Comparison of ENCODE assay signal across 8 cellular contexts in genomic region chr6:156782691-156783320, GRCh38. TPM values are rescaled to one million over a fixed set of nuclear protein-coding genes. Genes with fewer than 3 reads are reported as not detected.
DNase-seq lines count a peak whose midpoint lies in the region; ATAC-seq and TF ChIP-seq lines count a peak whose summit lies in the region.

No MANE protein-coding gene starts in this region.

- H3K4me1 ChIP-seq in CD4-positive, CD25-positive, alpha-beta regulatory T cell (ENCODE audit: control insufficient read depth, insufficient read depth, low read length, poor library complexity, severe bottlenecking), result peaks cover 48% of the 10 kb centered on the region
- H3K4me1 ChIP-seq in Loucy (ENCODE audit: insufficient read depth, low read length, poor library complexity, severe bottlenecking), result peaks cover 59% of the 10 kb centered on the region

- TF ChIP-seq CTCF in Loucy (conservative IDR thresholded peaks at IDR 0.05; ENCODE audit: low read length) (no peak), coronary artery (IDR thresholded peaks at IDR 0.05) (no peak), neural crest cell (conservative IDR thresholded peaks at IDR 0.05) (no peak)

- peaks cover 5% of the 10 kb centered on the region for H3K36me3 ChIP-seq in CD4-positive, CD25-positive, alpha-beta regulatory T cell (ENCODE audit: control insufficient read depth, insufficient read depth, low read length)
- H3K36me3 ChIP-seq in Loucy (ENCODE audit: insufficient read depth, low read length), result peaks cover 3% of the 10 kb centered on the region

- ATAC-seq in CD4-positive, CD25-positive, alpha-beta regulatory T cell (ENCODE audit: low read depth in 2 of 2), result no peak
- no peak for ATAC-seq in GM21786 (IDR thresholded peaks at IDR 0.05; ENCODE audit: unreplicated experiment)
- ATAC-seq in GM18858 (IDR thresholded peaks at IDR 0.05; ENCODE audit: unreplicated experiment), result no peak

- no peaks in the 10 kb centered on the region for H3F3A ChIP-seq in Loucy (ENCODE audit: low read depth)

- no peak overlapping the region for H2AFZ ChIP-seq in Loucy (ENCODE audit: low read length)

- no peaks in the 10 kb centered on the region for H3K9me2 ChIP-seq in Loucy (replicated peaks; ENCODE audit: low read depth, low read length)

- no peaks in the 10 kb centered on the region for H3K9me3 Mint-ChIP-seq in CD4-positive, CD25-positive, alpha-beta regulatory T cell
- no peaks in the 10 kb centered on the region for H3K9me3 Mint-ChIP-seq in neural crest cell

- H3K27me3 ChIP-seq in CD4-positive, CD25-positive, alpha-beta regulatory T cell (ENCODE audit: control insufficient read depth, insufficient read depth, low read length), result no peaks in the 10 kb centered on the region
- no peaks in the 10 kb centered on the region for H3K27me3 ChIP-seq in Loucy (ENCODE audit: insufficient read depth, low read length, poor library complexity, severe bottlenecking)

- peak overlapping the region; percentile 90 to 96 (median 94) for H3K4me3 Mint-ChIP-seq in CD4-positive, CD25-positive, alpha-beta regulatory T cell
- peak overlapping the region; percentile 74 for H3K4me3 Mint-ChIP-seq in neural crest cell

- peak overlapping the region; percentile 71 for H3K9ac ChIP-seq in Loucy (ENCODE audit: low read depth, low read length, poor library complexity, severe bottlenecking)

- H3K4me3 ChIP-seq in CD4-positive, CD25-positive, alpha-beta regulatory T cell (ENCODE audit: low read depth, low read length), result peak overlapping the region; percentile 96
- peak overlapping the region; percentile 81 for H3K4me3 ChIP-seq in Loucy (ENCODE audit: low read length, poor library complexity, severe bottlenecking)
- peak overlapping the region; percentile 60 for H3K4me3 ChIP-seq in coronary artery

- no peaks in the 10 kb centered on the region for H3K9me3 ChIP-seq in CD4-positive, CD25-positive, alpha-beta regulatory T cell (ENCODE audit: control insufficient read depth in 2 of 2, low read length in 2 of 2)
- no peaks in the 10 kb centered on the region for H3K9me3 ChIP-seq in Loucy (ENCODE audit: insufficient read depth, low read depth, low read length)

- H3K27me3 Mint-ChIP-seq in CD4-positive, CD25-positive, alpha-beta regulatory T cell, result no peaks in the 10 kb centered on the region
- H3K27me3 Mint-ChIP-seq in neural crest cell (ENCODE audit: low read depth), result peaks cover 3% of the 10 kb centered on the region

- DNase-seq in CD4-positive, CD25-positive, alpha-beta regulatory T cell, result no peak
- no peak for DNase-seq in coronary artery (ENCODE audit: low spot score)
- no peak for DNase-seq in neural crest cell (ENCODE audit: low read depth, low spot score)
- no peak for DNase-seq in SIG-M5 treated with dmso at 0.1 percent for 504 hours (lab: John Stamatoyannopoulos, UW; ENCODE audit: unreplicated experiment)
- no peak for DNase-seq in NCI-H146 treated with DMSO at 0.1 percent for 48 hours (lab: John Stamatoyannopoulos, UW; ENCODE audit: unreplicated experiment)

- H3K27ac Mint-ChIP-seq in CD4-positive, CD25-positive, alpha-beta regulatory T cell, result peak overlapping the region; percentile 84 to 91 (median 90)
- no peak overlapping the region for H3K27ac Mint-ChIP-seq in neural crest cell (ENCODE audit: unreplicated experiment)

- peaks cover 100% of the 10 kb centered on the region for H3K79me2 ChIP-seq in Loucy (ENCODE audit: insufficient read depth, low read length)

- peaks cover 40 to 70% (median 54%) of the 10 kb centered on the region in 4 donors for H3K4me1 Mint-ChIP-seq in CD4-positive, CD25-positive, alpha-beta regulatory T cell
- peaks cover 51% of the 10 kb centered on the region for H3K4me1 Mint-ChIP-seq in neural crest cell

- peaks cover 80% of the 10 kb centered on the region for H4K20me1 ChIP-seq in Loucy (ENCODE audit: insufficient read depth, low read length, poor library complexity, severe bottlenecking)

- peak overlapping the region; percentile 79 for H3K4me2 ChIP-seq in Loucy (ENCODE audit: low read depth, low read length, poor library complexity, severe bottlenecking)

- H3K27ac ChIP-seq in CD4-positive, CD25-positive, alpha-beta regulatory T cell (ENCODE audit: insufficient read depth, low read length, poor library complexity, severe bottlenecking), result peak overlapping the region; percentile 85
- peak overlapping the region; percentile 68 to 96 for H3K27ac ChIP-seq in coronary artery

- peaks cover 22% of the 10 kb centered on the region for H3K36me3 Mint-ChIP-seq in CD4-positive, CD25-positive, alpha-beta regulatory T cell
- peaks cover 2% of the 10 kb centered on the region for H3K36me3 Mint-ChIP-seq in neural crest cell (ENCODE audit: low read depth)

RNA-seq across cellular contexts. Expression of gene ARID1B, which starts 5.6 kb away (rescaled TPM):
- 186 TPM for total RNA-seq in CD4-positive, CD25-positive, alpha-beta regulatory T cell
- polyA plus RNA-seq in CD4-positive, CD25-positive, alpha-beta regulatory T cell, result 10 to 100 TPM in 3 of 4 donors, 1 to 10 TPM in 1; 9.8 to 17.8 (median 12.2) TPM
- 101 and 102 TPM in 2 replicates for total RNA-seq in neural crest cell
